23 cellular contexts compared by ENCODE assay signal in the genomic region with DNA sequence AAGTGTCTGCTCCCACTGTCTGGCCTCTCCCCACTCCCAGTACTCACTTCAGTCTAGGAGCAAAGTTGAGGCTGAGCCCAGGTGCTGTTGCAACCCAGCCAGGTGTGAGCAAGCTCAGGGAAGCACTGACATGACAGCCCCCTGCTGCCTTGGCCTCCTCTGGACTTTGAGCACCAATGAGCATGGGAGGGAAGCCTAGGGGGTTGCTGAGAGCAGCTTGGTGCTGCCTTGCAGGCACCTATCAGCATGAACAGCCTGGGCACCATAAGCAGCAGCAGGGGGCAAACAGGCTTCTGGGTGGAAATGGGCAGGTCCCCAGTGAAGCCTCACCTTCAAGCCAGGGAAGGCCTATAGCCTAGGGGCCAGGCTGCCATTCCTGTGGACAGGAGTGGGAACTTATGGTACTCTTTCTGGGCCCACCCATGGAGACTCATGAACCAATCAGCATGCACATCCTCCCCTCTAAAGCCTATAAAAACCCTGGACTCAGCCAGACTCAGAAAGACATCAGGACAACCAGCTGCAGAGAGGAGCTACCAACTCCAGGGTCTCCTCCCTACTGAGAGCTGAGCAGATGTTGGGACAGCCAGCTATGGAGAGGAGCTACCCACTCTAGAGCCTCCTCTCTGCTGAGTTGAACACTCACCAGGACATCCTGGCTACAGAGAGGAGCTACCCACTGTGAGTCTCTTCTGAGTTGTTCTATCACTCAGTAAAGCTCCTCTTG. TPM values are rescaled to one million over a fixed set of nuclear protein-coding genes. Genes with fewer than 3 reads are reported as not detected.
DNase-seq lines count a peak whose midpoint lies in the region; ATAC-seq, FAIRE-seq and TF ChIP-seq lines count a peak whose summit lies in the region.
"Had no signal": no experiment of that assay in that cellular context is flagged by ENCODE, and none has a peak within 500 bp of the region (broad histone marks: within the 10 kb centered on the region; RNA-seq: fewer than 3 reads in every experiment).

No MANE protein-coding gene starts in this region.

- intact Hi-C loops in activated CD4-positive, alpha-beta T cell treated with anti-CD3 and anti-CD28 coated beads, Interleukin-2, amount 10 ng/mL, durations not matched to agents 24 days and 14 days (cut with micrococcal nuclease) = no loop called here
- intact Hi-C loops in K562 (cut with micrococcal nuclease) = no loop called here
- intact Hi-C loops in aorta (cut with DNase I) = no loop called here

- no peak overlapping the region for H4K12ac ChIP-seq in trophoblast cell (ENCODE audit: low read depth, low read length)

- peaks cover 5 to 12% of the 10 kb centered on the region in 2 experiments; a peak in 4 of 5 replicates for H3K4me1 ChIP-seq in K562 (replicated peaks in 1 of 2; ENCODE audit: control insufficient read depth in 2 of 2, insufficient read depth in 2 of 2, low read length in 2 of 2)
- no peaks in the 10 kb centered on the region for H3K4me1 ChIP-seq in trophoblast cell (ENCODE audit: control insufficient read depth in 1 of 2, insufficient read depth in 2 of 2, low read length in 2 of 2)
- no peaks in the 10 kb centered on the region for H3K4me1 ChIP-seq in aorta (ENCODE audit: control insufficient read depth in 1 of 2, insufficient read depth in 2 of 2, low read length in 2 of 2)
- H3K4me1 ChIP-seq: BE2C; BLaER1 treated with 17β-estradiol and CSF1 and Interleukin-3, amounts not matched to agents 10 nM and 100 nM had no signal

- no peak overlapping the region for H3K4me3 Mint-ChIP-seq in activated CD4-positive, alpha-beta T cell treated with anti-CD3 and anti-CD28 coated beads, Interleukin-2, amount 10 ng/mL, durations not matched to agents 24 days and 14 days
- H3K4me3 Mint-ChIP-seq: CD14-positive monocyte; CD4-positive, alpha-beta T cell; CD8-positive, alpha-beta memory T cell had no signal

- H3K9ac ChIP-seq in K562 (ENCODE audit: insufficient read depth in 1 of 2, low read depth in 2 of 2, low read length in 2 of 2) (no peak overlapping the region), trophoblast cell (ENCODE audit: low read length) (no peak overlapping the region)
- H3K9ac ChIP-seq: BLaER1 treated with 17β-estradiol and CSF1 and Interleukin-3, amounts not matched to agents 10 nM and 100 nM had no signal

- BruUV-seq in K562 (replicated peaks; lab: Mats Ljungman, UMichigan) = no TSS peak

- no peak overlapping the region for H2BK5ac ChIP-seq in trophoblast cell (ENCODE audit: low read depth, low read length, poor library complexity)

- H4K20me1 ChIP-seq in K562 (replicated peaks; ENCODE audit: control insufficient read depth, insufficient read depth, low read length) = no peaks in the 10 kb centered on the region
- H4K20me1 ChIP-seq: BLaER1 treated with 17β-estradiol and CSF1 and Interleukin-3, amounts not matched to agents 10 nM and 100 nM had no signal

- DNase-seq in activated CD4-positive, alpha-beta T cell treated with anti-CD3 and anti-CD28 coated beads, Interleukin-2, amount 10 ng/mL, durations not matched to agents 24 days and 14 days = peak; percentile 41
- DNase-seq in activated CD4-positive, alpha-beta T cell treated with anti-CD3 and anti-CD28 coated beads for 4 hours = no peak
- DNase-seq in K562 (ENCODE audit: extremely low read depth in 1 of 4, low spot score in 3 of 4) = no peak
- no peak for DNase-seq in trophoblast cell
- no peak for DNase-seq in aorta
- DNase-seq in AG08396 (ENCODE audit: low spot score) = no peak
- no peak for DNase-seq in D341Med (ENCODE audit: low spot score)
- DNase-seq: AML-193; BE2C; CD4-positive, alpha-beta T cell; CD8-positive, alpha-beta memory T cell; DMS53; DMS79 treated with DMSO at 0.1 percent for 48 hours; GF-D8; GOT3; H7; HCEC 1CT had no signal

- H3K4me1 Mint-ChIP-seq in activated CD4-positive, alpha-beta T cell treated with anti-CD3 and anti-CD28 coated beads, Interleukin-2, amount 10 ng/mL, durations not matched to agents 24 days and 14 days = peaks cover 6% of the 10 kb centered on the region
- H3K4me1 Mint-ChIP-seq: CD14-positive monocyte had no signal

- no peak overlapping the region for H2BK120ac ChIP-seq in trophoblast cell (ENCODE audit: insufficient read depth, low read length, poor library complexity)

- H3K4me2 ChIP-seq in K562 (ENCODE audit: insufficient read depth, low read length) (no peak overlapping the region), trophoblast cell (ENCODE audit: low read length) (no peak overlapping the region)
- H3K4me2 ChIP-seq: BLaER1 treated with 17β-estradiol and CSF1 and Interleukin-3, amounts not matched to agents 10 nM and 100 nM had no signal

- H3K4me3 ChIP-seq in K562 = no peak overlapping the region
- H3K4me3 ChIP-seq in trophoblast cell (ENCODE audit: low read depth, low read length) = peak overlapping the region; percentile 51
- H3K4me3 ChIP-seq in aorta (ENCODE audit: low read length in 2 of 2) = no peak overlapping the region
- H3K4me3 ChIP-seq: BLaER1 treated with 17β-estradiol and CSF1 and Interleukin-3, amounts not matched to agents 10 nM and 100 nM had no signal

- no peaks in the 10 kb centered on the region for H3K79me2 ChIP-seq in K562 (ENCODE audit: control insufficient read depth, insufficient read depth, low read length)
- no peaks in the 10 kb centered on the region for H3K79me2 ChIP-seq in trophoblast cell (ENCODE audit: control insufficient read depth, insufficient read depth, low read length, poor library complexity)

- H3K36me3 Mint-ChIP-seq in activated CD4-positive, alpha-beta T cell treated with anti-CD3 and anti-CD28 coated beads, Interleukin-2, amount 10 ng/mL, durations not matched to agents 24 days and 14 days (ENCODE audit: low read depth) = peaks cover 5% of the 10 kb centered on the region
- H3K36me3 Mint-ChIP-seq: CD14-positive monocyte; CD8-positive, alpha-beta memory T cell had no signal

- peaks cover 31% of the 10 kb centered on the region for H3K27me3 Mint-ChIP-seq in activated CD4-positive, alpha-beta T cell treated with anti-CD3 and anti-CD28 coated beads, Interleukin-2, amount 10 ng/mL, durations not matched to agents 24 days and 14 days

- H2AFZ ChIP-seq in K562 (ENCODE audit: low read depth, low read length) (no peak overlapping the region), trophoblast cell (ENCODE audit: insufficient read depth, low read length, poor library complexity) (no peak overlapping the region)

- TF ChIP-seq EP300 in K562 (IDR thresholded peaks at IDR 0.05; ENCODE audit: low read length) = no peak

- H3K23ac ChIP-seq in trophoblast cell (ENCODE audit: low read length) = no peak overlapping the region

- CTCF ChIA-PET in K562 (lab: Yijun Ruan, JAX; ENCODE audit: low intra/inter-chr PET ratio) = no interaction called here

- no peak for TF ChIP-seq RAD21 in K562 (CRISPR knock-in tag; conservative IDR thresholded peaks at IDR 0.05 in 1 of 2, IDR thresholded peaks at IDR 0.05 in 1 of 2)

- no peak for FAIRE-seq in K562 (lab: Jason Lieb, UNC)
- FAIRE-seq: A204.1, GM12891 had no signal

- peaks cover 6% of the 10 kb centered on the region for H3K9me3 Mint-ChIP-seq in activated CD4-positive, alpha-beta T cell treated with anti-CD3 and anti-CD28 coated beads, Interleukin-2, amount 10 ng/mL, durations not matched to agents 24 days and 14 days
- H3K9me3 Mint-ChIP-seq: CD4-positive, alpha-beta T cell had no signal

- H3K27ac ChIP-seq in K562 (ENCODE audit: extremely low read depth, low read depth, low read length) (no peak overlapping the region), trophoblast cell (ENCODE audit: low read depth, low read length) (no peak overlapping the region), aorta (ENCODE audit: low read depth in 1 of 2, low read length in 2 of 2) (no peak overlapping the region)
- H3K27ac ChIP-seq: 22Rv1; BLaER1 treated with 17β-estradiol and CSF1 and Interleukin-3, amounts not matched to agents 10 nM and 100 nM had no signal

- H3K27ac Mint-ChIP-seq in activated CD4-positive, alpha-beta T cell treated with anti-CD3 and anti-CD28 coated beads, Interleukin-2, amount 10 ng/mL, durations not matched to agents 24 days and 14 days = no peak overlapping the region
- H3K27ac Mint-ChIP-seq: CD14-positive monocyte; CD4-positive, alpha-beta T cell; CD8-positive, alpha-beta memory T cell had no signal

- no peaks in the 10 kb centered on the region for H3K27me3 ChIP-seq in K562 (ENCODE audit: control insufficient read depth in 2 of 2, insufficient read depth in 2 of 2, low read length in 2 of 2)
- H3K27me3 ChIP-seq in trophoblast cell (ENCODE audit: insufficient read depth, low read length) = no peaks in the 10 kb centered on the region
- no peaks in the 10 kb centered on the region for H3K27me3 ChIP-seq in aorta (ENCODE audit: control insufficient read depth in 1 of 2, insufficient read depth in 2 of 2, low read length in 1 of 2)
- H3K27me3 ChIP-seq: BE2C; BLaER1 treated with 17β-estradiol and CSF1 and Interleukin-3, amounts not matched to agents 10 nM and 100 nM had no signal

- H2BK12ac ChIP-seq in trophoblast cell (ENCODE audit: low read length) = no peak overlapping the region

- no peak overlapping the region for H3K4ac ChIP-seq in trophoblast cell (ENCODE audit: low read depth, low read length)

- TF ChIP-seq POLR2A in K562 (conservative IDR thresholded peaks at IDR 0.05) = no peak

- H3K36me3 ChIP-seq in K562 (ENCODE audit: control insufficient read depth, insufficient read depth, low read length) (no peaks in the 10 kb centered on the region), trophoblast cell (ENCODE audit: control insufficient read depth in 1 of 2, insufficient read depth in 2 of 2, low read length in 2 of 2) (no peaks in the 10 kb centered on the region), aorta (ENCODE audit: control insufficient read depth in 1 of 2, insufficient read depth in 2 of 2, low read length in 1 of 2) (no peaks in the 10 kb centered on the region)
- H3K36me3 ChIP-seq: BE2C; BLaER1 treated with 17β-estradiol and CSF1 and Interleukin-3, amounts not matched to agents 10 nM and 100 nM had no signal

- in situ Hi-C loops in K562 (cut with MboI) = no loop called here

- ATAC-seq in K562 = no peak
- peak; percentile 33 for ATAC-seq in aorta (ENCODE audit: low FRiP score)
- no peak for ATAC-seq in HG02678 (IDR thresholded peaks at IDR 0.05; ENCODE audit: unreplicated experiment)

- no peaks in the 10 kb centered on the region for H3K79me1 ChIP-seq in trophoblast cell (ENCODE audit: low read length)

- TF ChIP-seq CTCF in K562 (IDR thresholded peaks at IDR 0.05 in 2 of 3, conservative IDR thresholded peaks at IDR 0.05 in 1 of 3; ENCODE audit: insufficient read depth in 2 of 3, low read depth in 1 of 3, low read length in 3 of 3) = no peak

- H2AK5ac ChIP-seq in trophoblast cell (ENCODE audit: low read length) = no peak overlapping the region

- POLR2A ChIA-PET in K562 (lab: Yijun Ruan, JAX) = interaction anchor here (1.2 kb wide), 1 partner anchor 19 kb away, joined by 3 read pairs; no protein-coding TSS in a partner anchor

- H3K9me1 ChIP-seq in K562 (ENCODE audit: control insufficient read depth, insufficient read depth, low read length) = no peaks in the 10 kb centered on the region

- no peak overlapping the region for H4K8ac ChIP-seq in trophoblast cell (ENCODE audit: low read depth, low read length)

- no peak overlapping the region for H4K91ac ChIP-seq in trophoblast cell (ENCODE audit: low read depth, low read length)

- H3K18ac ChIP-seq in trophoblast cell (ENCODE audit: low read length) = no peak overlapping the region

- H3K14ac ChIP-seq in trophoblast cell (ENCODE audit: low read length) = no peak overlapping the region

- H3K9me3 ChIP-seq in K562 (replicated peaks; ENCODE audit: control insufficient read depth, insufficient read depth, low read depth, low read length) (peaks cover 4% of the 10 kb centered on the region; the same call in 1 of the 2 replicates), trophoblast cell (ENCODE audit: insufficient read depth, low read depth, low read length) (peaks cover 3% of the 10 kb centered on the region), aorta (ENCODE audit: control insufficient read depth, low read length) (no peaks in the 10 kb centered on the region)
- H3K9me3 ChIP-seq: BE2C had no signal

RNA-seq across cellular contexts. Expression of gene EGLN3, which starts 49.3 kb away (rescaled TPM):
- total RNA-seq in activated CD4-positive, alpha-beta T cell treated with anti-CD3 and anti-CD28 coated beads, Interleukin-2, amount 10 ng/mL, durations not matched to agents 24 days and 14 days = 17.4 and 17.6 TPM in 2 replicates
- total RNA-seq in K562 (2011; cell fraction: chromatin; rRNA removed; ENCODE audit: low replicate concordance) = 57.3 and 84.8 TPM in 2 replicates
- 43.2 and 49.0 TPM in 2 replicates for total RNA-seq in K562 (2011; cell fraction: nucleolus; rRNA removed)
- total RNA-seq in K562 (2011; cell fraction: nucleoplasm; rRNA removed) = 64.0 and 78.9 TPM in 2 replicates
- total RNA-seq in K562 (2014; rRNA removed) = 5.8 and 9.4 TPM in 2 replicates
- 11.0 and 12.7 TPM in 2 replicates for total RNA-seq in K562 (2014; rRNA removed; fragmentation: Illumina TruSeq; extraction: Trizol)
- 3.0 and 3.9 TPM in 2 replicates for total RNA-seq in K562 (2015; rRNA removed; fragmentation: Illumina TruSeq; extraction: Trizol)
- total RNA-seq in K562 (2021) = 11.5 and 13.0 TPM in 2 replicates
- polyA plus RNA-seq in K562 (2011; rRNA removed) = 49.5 and 87.6 TPM in 2 replicates
- polyA plus RNA-seq in K562 (2011; cell fraction: cytosol; rRNA removed) = 23.6 and 30.2 TPM in 2 replicates
- polyA plus RNA-seq in K562 (2011; cell fraction: nucleus; rRNA removed) = 40.3 and 50.5 TPM in 2 replicates
- 8.2 and 20.2 TPM in 2 replicates for polyA plus RNA-seq in K562 (2012)
- 11.4 and 15.0 TPM in 2 replicates for polyA plus RNA-seq in K562 (2014; fragmentation: Illumina TruSeq; extraction: Trizol)
- polyA plus RNA-seq in K562 (2014; fragmentation: Nextera tagmentation; extraction: Ambion mirVana) = 1 to 10 TPM; 2.5 to 3.0 TPM
- 5.3 and 6.7 TPM in 2 replicates for polyA plus RNA-seq in K562 (2014; rRNA removed)
- 68.1 and 110 TPM in 2 replicates for polyA minus RNA-seq in K562 (2011; rRNA and poly(A)+ RNA removed)
- 30.3 and 62.4 TPM in 2 replicates for polyA minus RNA-seq in K562 (2011; cell fraction: cytosol; rRNA and poly(A)+ RNA removed)
- polyA minus RNA-seq in K562 (2011; cell fraction: nucleus; rRNA and poly(A)+ RNA removed) = 57.8 and 58.2 TPM in 2 replicates
- 40.4 and 40.5 TPM in 2 replicates for polyA plus RNA-seq in trophoblast cell (2013)
- total RNA-seq in aorta = 10 to 100 TPM; 23.9 to 46.7 TPM
- polyA plus RNA-seq in aorta = 10 to 100 TPM in 1 of 2 donors, under 1 TPM in 1; 0.33 to 15.7 TPM
